In the genomic region with DNA sequence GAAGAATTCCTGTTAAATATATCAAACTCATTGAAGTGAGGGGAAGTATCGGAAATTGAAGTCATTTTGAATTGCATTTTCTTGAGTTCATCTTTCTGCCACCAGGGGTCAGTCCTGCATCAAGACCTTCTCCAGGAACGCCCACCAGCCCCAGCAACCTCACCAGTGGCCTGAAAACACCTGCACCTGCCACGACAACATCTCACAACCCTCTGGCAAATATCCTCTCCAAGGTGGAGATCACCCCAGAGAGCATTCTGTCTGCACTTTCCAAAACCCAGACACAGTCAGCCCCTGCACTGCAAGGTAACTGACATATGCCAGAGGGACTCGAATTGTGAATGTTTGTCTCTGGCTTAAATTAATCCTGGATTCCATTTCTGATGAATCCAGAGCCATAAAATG, we compare ENCODE assay signal across 8 cellular contexts. TPM values are rescaled to one million over a fixed set of nuclear protein-coding genes. Genes with fewer than 3 reads are reported as not detected.
DNase-seq lines count a peak whose midpoint lies in the region; ATAC-seq, FAIRE-seq and TF ChIP-seq lines count a peak whose summit lies in the region.

No MANE protein-coding gene starts in this region.

- ATAC-seq in CD8-positive, alpha-beta T cell, result peak; percentile 96
- ATAC-seq in esophagus mucosa, result peak; percentile 71
- ATAC-seq in stimulated activated naive CD8-positive, alpha-beta T cell treated with anti-CD3 and anti-CD28 coated beads, Interleukin-15, amount 100 ng/mL, for 72 hours, result peak; percentile 64
- no peak for ATAC-seq in GM18858 (IDR thresholded peaks at IDR 0.05; ENCODE audit: unreplicated experiment)

- intact Hi-C loops in CD8-positive, alpha-beta T cell (cut with DNase I, micrococcal nuclease), result loop anchor here (1.0 to 5.0 kb wide), 11 partner anchors 23 to 693 kb away; a partner anchor contains a TSS

- POLR2A ChIA-PET in CD8-positive, alpha-beta T cell (lab: Charles Lee), result no interaction called here

- no peaks in the 10 kb centered on the region for H3K27me3 ChIP-seq in CD8-positive, alpha-beta T cell (ENCODE audit: insufficient read depth, low read length)
- no peaks in the 10 kb centered on the region for H3K27me3 ChIP-seq in OCI-LY1 (ENCODE audit: insufficient read depth, low read length)

- CTCF ChIA-PET in CD8-positive, alpha-beta T cell (lab: Charles Lee), result interaction anchor here (1.0 to 1.4 kb wide), 5 partner anchors 16 to 95 kb away, joined by 3 to 5 read pairs (median 5); no protein-coding TSS in a partner anchor

- no peak overlapping the region for H3K4me3 Mint-ChIP-seq in CD8-positive, alpha-beta T cell
- H3K4me3 Mint-ChIP-seq in nephron progenitor cell, result no peak overlapping the region
- no peak overlapping the region for H3K4me3 Mint-ChIP-seq in stimulated activated naive CD8-positive, alpha-beta T cell treated with anti-CD3 and anti-CD28 coated beads, Interleukin-15, amount 100 ng/mL, for 72 hours

- no peaks in the 10 kb centered on the region for H3K79me2 ChIP-seq in OCI-LY1 (ENCODE audit: insufficient read depth, low read length)

- H3K27ac ChIP-seq in CD8-positive, alpha-beta T cell (ENCODE audit: low read depth, low read length), result no peak overlapping the region
- no peak overlapping the region for H3K27ac ChIP-seq in OCI-LY1 (ENCODE audit: low read depth, low read length, poor library complexity, severe bottlenecking)

- no peaks in the 10 kb centered on the region for H3F3A ChIP-seq in OCI-LY1 (ENCODE audit: insufficient read depth, low read length)

- no peaks in the 10 kb centered on the region for H3K4me1 ChIP-seq in CD8-positive, alpha-beta T cell (ENCODE audit: insufficient read depth, low read length)
- H3K4me1 ChIP-seq in OCI-LY1 (ENCODE audit: insufficient read depth, low read length, severe bottlenecking), result no peaks in the 10 kb centered on the region

- peaks cover 26% of the 10 kb centered on the region for H3K36me3 ChIP-seq in CD8-positive, alpha-beta T cell (ENCODE audit: insufficient read depth, low read length)
- H3K36me3 ChIP-seq in OCI-LY1 (ENCODE audit: insufficient read depth, low read length), result peaks cover 57% of the 10 kb centered on the region

- peaks cover 41% of the 10 kb centered on the region for H3K36me3 Mint-ChIP-seq in CD8-positive, alpha-beta T cell
- peaks cover 44% of the 10 kb centered on the region for H3K36me3 Mint-ChIP-seq in nephron progenitor cell (ENCODE audit: low read depth)

- no peak overlapping the region for H2AFZ ChIP-seq in OCI-LY1 (ENCODE audit: low read length)

- peak; percentile 78 for TF ChIP-seq CTCF in CD8-positive, alpha-beta T cell (IDR thresholded peaks at IDR 0.05)
- TF ChIP-seq CTCF in OCI-LY1 (IDR thresholded peaks at IDR 0.05; ENCODE audit: low read length) (peak; percentile 70), nephron progenitor cell (IDR thresholded peaks at IDR 0.05) (peak; percentile 73)

- no peaks in the 10 kb centered on the region for H3K27me3 Mint-ChIP-seq in CD8-positive, alpha-beta T cell (ENCODE audit: low read depth)
- no peaks in the 10 kb centered on the region for H3K27me3 Mint-ChIP-seq in nephron progenitor cell (ENCODE audit: low read depth, poor library complexity)
- no peaks in the 10 kb centered on the region for H3K27me3 Mint-ChIP-seq in stimulated activated naive CD8-positive, alpha-beta T cell treated with anti-CD3 and anti-CD28 coated beads, Interleukin-15, amount 100 ng/mL, for 72 hours

- H3K4me1 Mint-ChIP-seq in CD8-positive, alpha-beta T cell (ENCODE audit: low read depth), result peaks cover 4% of the 10 kb centered on the region
- no peaks in the 10 kb centered on the region for H3K4me1 Mint-ChIP-seq in nephron progenitor cell
- peaks cover 6% of the 10 kb centered on the region for H3K4me1 Mint-ChIP-seq in stimulated activated naive CD8-positive, alpha-beta T cell treated with anti-CD3 and anti-CD28 coated beads, Interleukin-15, amount 100 ng/mL, for 72 hours

- no peak for FAIRE-seq in HTR-8/SVneo (lab: Jason Lieb, UNC)

- no peaks in the 10 kb centered on the region for H4K20me1 ChIP-seq in OCI-LY1 (ENCODE audit: insufficient read depth, low read length)

- no peaks in the 10 kb centered on the region for H3K9me3 Mint-ChIP-seq in CD8-positive, alpha-beta T cell
- H3K9me3 Mint-ChIP-seq in nephron progenitor cell, result no peaks in the 10 kb centered on the region
- no peaks in the 10 kb centered on the region for H3K9me3 Mint-ChIP-seq in stimulated activated naive CD8-positive, alpha-beta T cell treated with anti-CD3 and anti-CD28 coated beads, Interleukin-15, amount 100 ng/mL, for 72 hours

- peak; percentile 46 to 74 (median 69) for DNase-seq in CD8-positive, alpha-beta T cell
- peak; percentile 61 for DNase-seq in HTR-8/SVneo (ENCODE audit: insufficient read length, low spot score)
- DNase-seq in activated CD8-positive, alpha-beta memory T cell treated with anti-CD3 and anti-CD28 coated beads, Interleukin-2, amount 50 U/mL, for 48 hours, result peak; percentile 79
- DNase-seq in nephron progenitor cell, result peak; percentile 65
- DNase-seq in stimulated activated naive CD8-positive, alpha-beta T cell treated with anti-CD3 and anti-CD28 coated beads, Interleukin-15, amount 100 ng/mL, for 72 hours, result peak; percentile 59 to 61

- H3K9me3 ChIP-seq in CD8-positive, alpha-beta T cell (ENCODE audit: low read length), result no peaks in the 10 kb centered on the region
- H3K9me3 ChIP-seq in OCI-LY1 (ENCODE audit: low read length), result no peaks in the 10 kb centered on the region

- no peak overlapping the region for H3K9ac ChIP-seq in OCI-LY1 (ENCODE audit: low read length)

- no peak overlapping the region for H3K4me2 ChIP-seq in OCI-LY1 (ENCODE audit: low read length)

- no peak overlapping the region for H3K4me3 ChIP-seq in CD8-positive, alpha-beta T cell (ENCODE audit: low read depth, low read length)
- no peak overlapping the region for H3K4me3 ChIP-seq in OCI-LY1 (ENCODE audit: low read depth, low read length, poor library complexity, severe bottlenecking)

- H3K9me2 ChIP-seq in OCI-LY1 (ENCODE audit: low read depth, low read length), result no peaks in the 10 kb centered on the region

- H3K27ac Mint-ChIP-seq in CD8-positive, alpha-beta T cell, result peak overlapping the region; percentile 33
- no peak overlapping the region for H3K27ac Mint-ChIP-seq in nephron progenitor cell
- H3K27ac Mint-ChIP-seq in stimulated activated naive CD8-positive, alpha-beta T cell treated with anti-CD3 and anti-CD28 coated beads, Interleukin-15, amount 100 ng/mL, for 72 hours, result no peak overlapping the region

RNA-seq across cellular contexts. Expression of a gene that starts 22.8 kb away (rescaled TPM):
- 10 to 100 TPM; 19.4 to 28.8 TPM for total RNA-seq in CD8-positive, alpha-beta T cell
- total RNA-seq in esophagus mucosa, result 20.3 TPM

RNA-seq across cellular contexts. Expression of a gene that starts 43.5 kb away (rescaled TPM):
- total RNA-seq in CD8-positive, alpha-beta T cell, result not detected
- total RNA-seq in esophagus mucosa, result 438 TPM

RNA-seq across cellular contexts. Expression of a gene that starts 51.1 kb away (rescaled TPM):
- total RNA-seq in CD8-positive, alpha-beta T cell, result not detected
- total RNA-seq in esophagus mucosa, result 1.6 TPM

Comparison
In these comparisons a context has a peak if more than half of its experiments do, and no peak if none do; other contexts are left out.
1. RNA of a gene that starts 43.5 kb away (total RNA-seq): 438 TPM in esophagus mucosa (single experiment); not detected in CD8-positive, alpha-beta T cell; every median in the first group is over 100 times any median in the second.
2. Peak in every context shown above with its lines, with median percentiles within 50 percentile points of each other: DNase-seq and CTCF ChIP-seq.